ENCODE assay signal across 6 cellular contexts in the genomic region with DNA sequence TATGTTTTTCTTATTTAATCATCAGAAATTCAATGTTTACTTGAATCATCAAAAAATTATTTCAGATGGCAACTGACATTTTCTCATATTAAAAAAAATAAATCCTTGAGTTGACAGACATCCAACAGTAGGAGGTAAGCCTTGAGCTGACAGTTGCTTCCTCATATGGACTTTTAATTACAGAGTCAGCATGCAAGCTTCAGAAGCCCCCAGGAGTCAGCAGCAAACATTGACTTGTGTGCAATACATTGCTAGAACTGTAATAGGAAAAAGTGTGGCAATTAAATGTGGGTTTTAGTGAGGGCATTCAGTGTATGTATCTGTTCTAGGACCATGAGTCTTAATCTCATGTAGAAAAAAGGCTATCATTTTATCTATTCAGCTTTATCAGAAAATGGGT.
"Had no signal": no experiment of that assay in that cellular context is flagged by ENCODE, and none has a peak within 500 bp of the region (broad histone marks: within the 10 kb centered on the region; RNA-seq: fewer than 3 reads in every experiment).

No MANE protein-coding gene starts in this region.

- DNase-seq: H9, HCEC 1CT, IMR-90, KG1 had no signal

- H3K9me3 Mint-ChIP-seq: GM23338, H9 had no signal

- H3K4me3 Mint-ChIP-seq: GM23338, H9 had no signal

- H3K27ac Mint-ChIP-seq: GM23338, H9 had no signal

- ATAC-seq: GM23338, K562 had no signal

- H3K4me2 ChIP-seq: GM23338 had no signal

- H3K4me3 ChIP-seq: GM23338, K562 had no signal

- H2AFZ ChIP-seq: GM23338 had no signal
